ENCODE assay signal across 7 cellular contexts in the genomic region with DNA sequence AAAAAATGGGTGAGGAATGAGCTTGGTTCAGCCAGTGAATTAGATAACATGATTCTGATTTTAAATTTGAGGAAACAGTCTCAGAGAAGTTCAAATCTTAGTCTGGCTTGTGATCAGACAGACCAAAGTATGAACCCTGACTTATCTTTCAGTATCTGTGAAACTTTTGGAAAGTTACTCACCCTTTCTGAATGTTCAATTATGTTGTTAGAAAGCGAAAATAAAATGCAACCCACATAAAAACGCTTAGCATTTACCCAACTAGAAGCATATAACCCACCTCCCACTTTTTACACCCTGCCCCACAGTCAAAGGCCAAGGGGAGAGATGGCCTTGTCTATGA.
DNase-seq lines count a peak whose midpoint lies in the region; ATAC-seq, FAIRE-seq and TF ChIP-seq lines count a peak whose summit lies in the region.
"Not testable (repeated sequence)": the region's sequence is repeated elsewhere in the genome, so short reads cannot be mapped to it uniquely, and the experiment has no call there.

No MANE protein-coding gene starts in this region.

- H3K4me1 ChIP-seq in IMR-90 (ENCODE audit: control insufficient read depth, insufficient read depth, low read length); astrocyte (ENCODE audit: insufficient read depth, low read length); neutrophil (ENCODE audit: control insufficient read depth in 1 of 2, insufficient read depth in 1 of 2, low read depth in 1 of 2, low read length in 1 of 2): not testable (repeated sequence)

- H2AK9ac ChIP-seq in IMR-90 (replicated peaks; ENCODE audit: low read depth, low read length, poor library complexity) = not testable (repeated sequence)

- H3K9me3 ChIP-seq in IMR-90 (ENCODE audit: control insufficient read depth, insufficient read depth, low read length); astrocyte (ENCODE audit: insufficient read depth, low read depth, low read length); neutrophil: not testable (repeated sequence)

- POLR2A ChIA-PET in IMR-90 (lab: Charles Lee; ENCODE audit: unreplicated experiment); activated CD4-positive, alpha-beta T cell treated with anti-CD3 and anti-CD28 coated beads for 36 hours (lab: Charles Lee): not testable (repeated sequence)

- H2BK120ac ChIP-seq in IMR-90 (ENCODE audit: low read depth, low read length) = not testable (repeated sequence)

- in situ Hi-C loops in IMR-90 (cut with MboI; ENCODE audit: low sequenced_read_pairs) = not testable (repeated sequence)

- H3K79me2 ChIP-seq in astrocyte (ENCODE audit: insufficient read depth, low read length) = not testable (repeated sequence)

- not testable (repeated sequence) for H2BK20ac ChIP-seq in IMR-90 (ENCODE audit: low read depth, low read length)

- H3K14ac ChIP-seq in IMR-90 (replicated peaks; ENCODE audit: low read depth, low read length) = not testable (repeated sequence)

- not testable (repeated sequence) for H3K4me3 Mint-ChIP-seq in activated CD4-positive, alpha-beta T cell treated with anti-CD3 and anti-CD28 coated beads for 36 hours; activated T-cell treated with anti-CD3 and anti-CD28 coated beads, Interleukin-2, amount 50 U/mL, for 4 hours; activated T-helper 17 cell treated with anti-CD3 and anti-CD28 coated beads, Interleukin-2, amount 50 U/mL, for 72 hours; astrocyte (ENCODE audit: unreplicated experiment)

- intact Hi-C loops in IMR-90 (cut with micrococcal nuclease); activated CD4-positive, alpha-beta T cell treated with anti-CD3 and anti-CD28 coated beads for 36 hours (cut with DNase I, micrococcal nuclease): not testable (repeated sequence)

- not testable (repeated sequence) for H3K56ac ChIP-seq in IMR-90 (ENCODE audit: extremely low read depth, insufficient read depth, low read length)

- BruUV-seq in IMR-90 (replicated peaks; lab: Mats Ljungman, UMichigan) = not testable (repeated sequence)

- DNase-seq in IMR-90; activated CD4-positive, alpha-beta T cell treated with anti-CD3 and anti-CD28 coated beads for 36 hours; activated T-cell treated with anti-CD3 and anti-CD28 coated beads, Interleukin-2, amount 50 U/mL, for 4 hours; astrocyte (ENCODE audit: low read depth): not testable (repeated sequence)

- H3K9ac ChIP-seq in IMR-90 (ENCODE audit: low read depth, low read length) = not testable (repeated sequence)
- H3K9ac ChIP-seq in astrocyte (ENCODE audit: low read length) = peak overlapping the region; percentile 41

- not testable (repeated sequence) for H3K27ac Mint-ChIP-seq in activated CD4-positive, alpha-beta T cell treated with anti-CD3 and anti-CD28 coated beads for 36 hours; activated T-helper 17 cell treated with anti-CD3 and anti-CD28 coated beads, Interleukin-2, amount 50 U/mL, for 72 hours; astrocyte (ENCODE audit: unreplicated experiment)

- CTCF ChIA-PET in IMR-90 (lab: Yijun Ruan, JAX); activated CD4-positive, alpha-beta T cell treated with anti-CD3 and anti-CD28 coated beads for 36 hours (lab: Charles Lee): not testable (repeated sequence)

- not testable (repeated sequence) for H2AK5ac ChIP-seq in IMR-90 (ENCODE audit: low read depth, low read length)

- dilution Hi-C loops in IMR-90 (cut with HindIII; ENCODE audit: low sequenced_read_pairs, unreplicated experiment) = not testable (repeated sequence)

- not testable (repeated sequence) for H2BK5ac ChIP-seq in IMR-90 (ENCODE audit: low read depth, low read length, poor library complexity, severe bottlenecking)

- H3K36me3 Mint-ChIP-seq in activated CD4-positive, alpha-beta T cell treated with anti-CD3 and anti-CD28 coated beads for 36 hours (ENCODE audit: low read depth); activated T-cell treated with anti-CD3 and anti-CD28 coated beads, Interleukin-2, amount 50 U/mL, for 4 hours (ENCODE audit: insufficient read depth); activated T-helper 17 cell treated with anti-CD3 and anti-CD28 coated beads, Interleukin-2, amount 50 U/mL, for 72 hours (ENCODE audit: low read depth); astrocyte (ENCODE audit: low read depth, unreplicated experiment): not testable (repeated sequence)

- H3K4me2 ChIP-seq in IMR-90 (ENCODE audit: low read depth, low read length) = not testable (repeated sequence)
- H3K4me2 ChIP-seq in astrocyte (ENCODE audit: low read length) = peak overlapping the region; percentile 32

- not testable (repeated sequence) for H4K8ac ChIP-seq in IMR-90 (ENCODE audit: low read depth in 2 of 2, low read length in 2 of 2)

- TF ChIP-seq RAD21 in IMR-90 (IDR thresholded peaks at IDR 0.05; ENCODE audit: low read length) = not testable (repeated sequence)

- not testable (repeated sequence) for H3K4me3 ChIP-seq in IMR-90 (ENCODE audit: insufficient read depth, low read depth, low read length); astrocyte (ENCODE audit: insufficient read depth, low read depth, low read length); neutrophil (ENCODE audit: low read depth in 1 of 2, low read length in 1 of 2)

- not testable (repeated sequence) for H2AFZ ChIP-seq in IMR-90 (replicated peaks; ENCODE audit: low read length, poor library complexity); astrocyte (ENCODE audit: low read depth, low read length)

- not testable (repeated sequence) for H4K5ac ChIP-seq in IMR-90 (ENCODE audit: low read depth, low read length)

- not testable (repeated sequence) for TF ChIP-seq POLR2A in IMR-90 (IDR thresholded peaks at IDR 0.05; ENCODE audit: low read depth, low read length)

- ATAC-seq in GM19043 (IDR thresholded peaks at IDR 0.05; ENCODE audit: low read depth, unreplicated experiment) (peak; percentile 25), IMR-90 (ENCODE audit: low read depth) (peak; percentile 9; the same call in 1 of the 2 replicates)
- peak; percentile 39 for ATAC-seq in activated CD4-positive, alpha-beta T cell treated with anti-CD3 and anti-CD28 coated beads for 36 hours
- ATAC-seq in activated T-cell treated with anti-CD3 and anti-CD28 coated beads, Interleukin-2, amount 50 U/mL, for 4 hours = peak; percentile 48 to 68
- ATAC-seq in activated T-helper 17 cell treated with anti-CD3 and anti-CD28 coated beads, Interleukin-2, amount 50 U/mL, for 72 hours (replicated peaks) = peak; percentile 82

- H3K9me1 ChIP-seq in IMR-90 (ENCODE audit: insufficient read depth, low read length) = not testable (repeated sequence)

- FAIRE-seq in astrocyte (lab: Jason Lieb, UNC) = not testable (repeated sequence)

- not testable (repeated sequence) for H4K20me1 ChIP-seq in IMR-90 (ENCODE audit: insufficient read depth, low read length); astrocyte (ENCODE audit: insufficient read depth, low read length)

- not testable (repeated sequence) for H4K91ac ChIP-seq in IMR-90 (ENCODE audit: insufficient read depth, low read depth, low read length)

- not testable (repeated sequence) for H3K18ac ChIP-seq in IMR-90 (ENCODE audit: low read depth, low read length)

- not testable (repeated sequence) for H3K36me3 ChIP-seq in IMR-90 (ENCODE audit: control insufficient read depth, insufficient read depth, low read length); astrocyte (ENCODE audit: insufficient read depth, low read length); neutrophil

- not testable (repeated sequence) for H2BK15ac ChIP-seq in IMR-90 (ENCODE audit: low read depth, low read length)

- not testable (repeated sequence) for TF ChIP-seq CTCF in IMR-90 (conservative IDR thresholded peaks at IDR 0.05; ENCODE audit: low read depth, low read length); astrocyte (IDR thresholded peaks at IDR 0.05; ENCODE audit: insufficient read depth, low read depth, low read length); neutrophil (IDR thresholded peaks at IDR 0.05)

- H3K23ac ChIP-seq in IMR-90 (ENCODE audit: low read depth, low read length) = not testable (repeated sequence)

- H3K9me3 Mint-ChIP-seq in activated CD4-positive, alpha-beta T cell treated with anti-CD3 and anti-CD28 coated beads for 36 hours (ENCODE audit: low read depth); activated T-cell treated with anti-CD3 and anti-CD28 coated beads, Interleukin-2, amount 50 U/mL, for 4 hours; activated T-helper 17 cell treated with anti-CD3 and anti-CD28 coated beads, Interleukin-2, amount 50 U/mL, for 72 hours; astrocyte (ENCODE audit: unreplicated experiment): not testable (repeated sequence)

- H3K4ac ChIP-seq in IMR-90 (ENCODE audit: low read depth, low read length) = not testable (repeated sequence)

- not testable (repeated sequence) for H3K4me1 Mint-ChIP-seq in activated CD4-positive, alpha-beta T cell treated with anti-CD3 and anti-CD28 coated beads for 36 hours; activated T-cell treated with anti-CD3 and anti-CD28 coated beads, Interleukin-2, amount 50 U/mL, for 4 hours (ENCODE audit: low read depth); activated T-helper 17 cell treated with anti-CD3 and anti-CD28 coated beads, Interleukin-2, amount 50 U/mL, for 72 hours; astrocyte (ENCODE audit: low read depth, unreplicated experiment)

- not testable (repeated sequence) for H3K27me3 Mint-ChIP-seq in activated CD4-positive, alpha-beta T cell treated with anti-CD3 and anti-CD28 coated beads for 36 hours; activated T-cell treated with anti-CD3 and anti-CD28 coated beads, Interleukin-2, amount 50 U/mL, for 4 hours (ENCODE audit: low read depth); activated T-helper 17 cell treated with anti-CD3 and anti-CD28 coated beads, Interleukin-2, amount 50 U/mL, for 72 hours; astrocyte (ENCODE audit: low read depth, unreplicated experiment)

- peak overlapping the region; percentile 40; the same call in 1 of the 2 replicates for H3K27ac ChIP-seq in IMR-90 (ENCODE audit: insufficient read depth, low read length)
- H3K27ac ChIP-seq in astrocyte (ENCODE audit: low read depth, low read length) = peak overlapping the region; percentile 54
- H3K27ac ChIP-seq in neutrophil = peak overlapping the region; percentile 69

- no CpG with 5 or more reads among the region's 2 CpGs for WGBS in IMR-90 (ENCODE audit: extremely low coverage in 2 of 2, insufficient read length in 1 of 2), 2 experiments

- H3K79me1 ChIP-seq in IMR-90 (ENCODE audit: low read depth in 1 of 2, low read length in 2 of 2) = not testable (repeated sequence)

- not testable (repeated sequence) for H3K27me3 ChIP-seq in IMR-90 (ENCODE audit: control insufficient read depth, insufficient read depth, low read length); astrocyte (ENCODE audit: insufficient read depth, low read length); neutrophil

Comparison
In these comparisons a context has a peak if more than half of its experiments do, and no peak if none do; other contexts are left out.
1. ATAC-seq: peak in every context shown above with its lines; median percentile 82 in activated T-helper 17 cell treated with anti-CD3 and anti-CD28 coated beads, Interleukin-2, amount 50 U/mL, for 72 hours; 58 in activated T-cell treated with anti-CD3 and anti-CD28 coated beads, Interleukin-2, amount 50 U/mL, for 4 hours; 39 in activated CD4-positive, alpha-beta T cell treated with anti-CD3 and anti-CD28 coated beads for 36 hours; 25 in GM19043; 9 in IMR-90.